ENCODE assay signal across 9 cellular contexts in genomic region chr7:6221340-6222319, GRCh38. TPM values are rescaled to one million over a fixed set of nuclear protein-coding genes. Genes with fewer than 3 reads are reported as not detected.
DNase-seq lines count a peak whose midpoint lies in the region; ATAC-seq and TF ChIP-seq lines count a peak whose summit lies in the region.
"Had no signal": no experiment of that assay in that cellular context is flagged by ENCODE, and none has a peak within 500 bp of the region (broad histone marks: within the 10 kb centered on the region; RNA-seq: fewer than 3 reads in every experiment).

No MANE protein-coding gene starts in this region.

- H3K36me3 Mint-ChIP-seq in T-helper 17 cell (ENCODE audit: low read depth) (no peaks in the 10 kb centered on the region), chondrocyte (ENCODE audit: low read depth) (peaks cover 2% of the 10 kb centered on the region)

- H3K27ac Mint-ChIP-seq in T-helper 17 cell (peak overlapping the region; percentile 93), chondrocyte (ENCODE audit: unreplicated experiment) (peak overlapping the region; percentile 54)

- H3K4me3 Mint-ChIP-seq in T-helper 17 cell = peak overlapping the region; percentile 69
- H3K4me3 Mint-ChIP-seq in chondrocyte (ENCODE audit: unreplicated experiment) = no peak overlapping the region

- DNase-seq in T-helper 17 cell (peak in 1 of 3 donors; percentile 25), chondrocyte (ENCODE audit: low spot score) (no peak), SW480 (ENCODE audit: low spot score) (no peak)
- DNase-seq in stimulated activated CD4-positive, alpha-beta T cell treated with anti-CD3 and anti-CD28 coated beads, TNF-alpha, amount 100 ng/mL, for 48 hours (ENCODE audit: low read depth in 3 of 3) = peak; percentile 16 to 30 (median 20)
- DNase-seq: kidney had no signal

- H3K9me3 Mint-ChIP-seq in chondrocyte (ENCODE audit: low read depth) = no peaks in the 10 kb centered on the region

- no peaks in the 10 kb centered on the region for H3K9me3 ChIP-seq in T-helper 17 cell (ENCODE audit: control insufficient read depth, low read length, poor library complexity, severe bottlenecking)

- H3K4me1 Mint-ChIP-seq in T-helper 17 cell (peaks cover 15% of the 10 kb centered on the region), chondrocyte (ENCODE audit: low read depth) (peaks cover 56% of the 10 kb centered on the region)

- no peak for TF ChIP-seq CTCF in chondrocyte (IDR thresholded peaks at IDR 0.05)

- ATAC-seq in HG02798 (IDR thresholded peaks at IDR 0.05; ENCODE audit: poor library complexity, unreplicated experiment) (peak; percentile 43), T-helper 17 cell (peak; percentile 95), GM19452 (IDR thresholded peaks at IDR 0.05; ENCODE audit: unreplicated experiment) (no peak), GM18858 (IDR thresholded peaks at IDR 0.05; ENCODE audit: unreplicated experiment) (no peak)
- ATAC-seq: Panc1 had no signal

- H3K27me3 Mint-ChIP-seq in T-helper 17 cell = no peaks in the 10 kb centered on the region
- H3K27me3 Mint-ChIP-seq in chondrocyte (ENCODE audit: low read depth) = no peaks in the 10 kb centered on the region

RNA-seq across cellular contexts. Expression of gene CYTH3, which starts 50.8 kb away (rescaled TPM):
- total RNA-seq in T-helper 17 cell = 10 to 100 TPM; 23.1 to 25.8 TPM
- total RNA-seq in chondrocyte = 52.9 to 59.7 TPM (median 58.4 TPM) in 3 replicates

Comparison
In these comparisons a context has a peak if more than half of its experiments do, and no peak if none do; other contexts are left out.
1. ATAC-seq: peak in HG02798 (single experiment) and T-helper 17 cell (single experiment); none in GM19452 (single experiment) and GM18858 (single experiment).
2. DNase-seq: peak in stimulated activated CD4-positive, alpha-beta T cell treated with anti-CD3 and anti-CD28 coated beads, TNF-alpha, amount 100 ng/mL, for 48 hours (3 of 3); none in chondrocyte (single experiment) and SW480 (single experiment).